Comparison of ENCODE assay signal across 8 cellular contexts in genomic region chr13:107867701-107868661, GRCh38.
DNase-seq lines count a peak whose midpoint lies in the region; ATAC-seq lines count a peak whose summit lies in the region.

No MANE protein-coding gene starts in this region.

- no peaks in the 10 kb centered on the region for H3K4me1 Mint-ChIP-seq in activated T-helper 2 cell treated with anti-CD3 and anti-CD28 coated beads, Interferon-gamma antibody, Interleukin-2, Interleukin-4, amounts not matched to agents 10 μg/mL and 5 μg/mL and 100 μg/mL, durations not matched to agents 14 hours and 24 hours and 36 hours (ENCODE audit: low read depth)

- ATAC-seq in sciatic nerve: peak; percentile 20

- H3K4me3 Mint-ChIP-seq in activated T-helper 2 cell treated with anti-CD3 and anti-CD28 coated beads, Interferon-gamma antibody, Interleukin-2, Interleukin-4, amounts not matched to agents 10 μg/mL and 5 μg/mL and 100 μg/mL, durations not matched to agents 14 hours and 24 hours and 36 hours (ENCODE audit: low read depth): peak overlapping the region; percentile 37

- intact Hi-C loops in activated T-helper 2 cell treated with anti-CD3 and anti-CD28 coated beads, Interferon-gamma antibody, Interleukin-2, Interleukin-4, amounts not matched to agents 10 μg/mL and 5 μg/mL and 100 μg/mL, durations not matched to agents 14 hours and 24 hours and 36 hours (cut with micrococcal nuclease): no loop called here
- intact Hi-C loops in sciatic nerve (cut with DNase I): no loop called here

- DNase-seq in DMS79 treated with DMSO at 0.1 percent for 48 hours (lab: John Stamatoyannopoulos, UW) (peak; percentile 82), NCI-H1694 (lab: John Stamatoyannopoulos, UW) (peak; percentile 75), hepatic stellate cell (ENCODE audit: low spot score) (peak; percentile 67), sciatic nerve (ENCODE audit: low spot score) (no peak), germinal center (ENCODE audit: low spot score) (no peak), EL (no peak), MV-4-11 (lab: John Stamatoyannopoulos, UW) (no peak)
- DNase-seq in activated T-helper 2 cell treated with anti-CD3 and anti-CD28 coated beads, Interferon-gamma antibody, Interleukin-2, Interleukin-4, amounts not matched to agents 10 μg/mL and 5 μg/mL and 100 μg/mL, durations not matched to agents 14 hours and 24 hours and 36 hours (ENCODE audit: low spot score): no peak

- H3K27me3 Mint-ChIP-seq in activated T-helper 2 cell treated with anti-CD3 and anti-CD28 coated beads, Interferon-gamma antibody, Interleukin-2, Interleukin-4, amounts not matched to agents 10 μg/mL and 5 μg/mL and 100 μg/mL, durations not matched to agents 14 hours and 24 hours and 36 hours (ENCODE audit: low read depth): peaks cover 31% of the 10 kb centered on the region

- H3K9me3 Mint-ChIP-seq in activated T-helper 2 cell treated with anti-CD3 and anti-CD28 coated beads, Interferon-gamma antibody, Interleukin-2, Interleukin-4, amounts not matched to agents 10 μg/mL and 5 μg/mL and 100 μg/mL, durations not matched to agents 14 hours and 24 hours and 36 hours: no peaks in the 10 kb centered on the region

- H3K36me3 Mint-ChIP-seq in activated T-helper 2 cell treated with anti-CD3 and anti-CD28 coated beads, Interferon-gamma antibody, Interleukin-2, Interleukin-4, amounts not matched to agents 10 μg/mL and 5 μg/mL and 100 μg/mL, durations not matched to agents 14 hours and 24 hours and 36 hours (ENCODE audit: low read depth): no peaks in the 10 kb centered on the region

- no peak overlapping the region for H3K27ac Mint-ChIP-seq in activated T-helper 2 cell treated with anti-CD3 and anti-CD28 coated beads, Interferon-gamma antibody, Interleukin-2, Interleukin-4, amounts not matched to agents 10 μg/mL and 5 μg/mL and 100 μg/mL, durations not matched to agents 14 hours and 24 hours and 36 hours

Comparison
In these comparisons a context has a peak if more than half of its experiments do, and no peak if none do; other contexts are left out.
1. DNase-seq: peak in DMS79 treated with DMSO at 0.1 percent for 48 hours (single experiment), NCI-H1694 (single experiment) and hepatic stellate cell (single experiment); none in activated T-helper 2 cell treated with anti-CD3 and anti-CD28 coated beads, Interferon-gamma antibody, Interleukin-2, Interleukin-4, amounts not matched to agents 10 μg/mL and 5 μg/mL and 100 μg/mL, durations not matched to agents 14 hours and 24 hours and 36 hours (single experiment), sciatic nerve (single experiment), germinal center (single experiment), EL (single experiment) and MV-4-11 (single experiment).